ENCODE assay signal across 19 cellular contexts in the genomic region with DNA sequence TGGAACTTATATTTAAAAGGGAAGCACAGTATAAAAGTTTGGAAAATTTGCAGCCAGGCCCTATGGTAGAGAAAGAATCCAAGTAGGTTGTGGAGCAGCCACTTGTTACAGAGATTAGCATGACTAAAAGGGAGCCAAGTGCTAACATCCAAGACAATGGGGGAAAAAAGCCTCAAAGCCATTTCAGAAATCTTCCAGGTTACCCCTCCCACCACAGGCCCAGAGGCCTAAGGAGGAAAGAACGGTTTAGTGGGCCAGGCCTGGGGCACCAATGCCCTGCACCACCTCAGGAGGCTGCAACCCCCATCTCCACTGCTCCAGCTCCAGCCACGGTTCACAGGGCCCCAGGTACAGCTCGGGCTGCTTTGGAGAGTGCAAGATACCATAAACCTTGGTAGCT.
DNase-seq lines count a peak whose midpoint lies in the region; TF ChIP-seq lines count a peak whose summit lies in the region.
"Had no signal": no experiment of that assay in that cellular context is flagged by ENCODE, and none has a peak within 500 bp of the region (broad histone marks: within the 10 kb centered on the region; RNA-seq: fewer than 3 reads in every experiment).

No MANE protein-coding gene starts in this region.

- H3K9ac ChIP-seq in HUES6 (ENCODE audit: low read length) (no peak overlapping the region), neuronal stem cell (ENCODE audit: low read depth, low read length, poor library complexity) (peak overlapping the region; percentile 57)

- H3K4me1 ChIP-seq in HUES6 (ENCODE audit: control insufficient read depth, insufficient read depth, low read length) (peaks cover 28% of the 10 kb centered on the region), neuronal stem cell (ENCODE audit: control insufficient read depth in 2 of 2, insufficient read depth in 1 of 2, low read depth in 1 of 2, low read length in 2 of 2) (peaks cover 0 to 4% of the 10 kb centered on the region in 2 donors)
- H3K4me1 ChIP-seq: A549 had no signal

- no peak overlapping the region for H3K4me3 Mint-ChIP-seq in endothelial cell (ENCODE audit: unreplicated experiment)
- H3K4me3 Mint-ChIP-seq: B cell, CD14-positive monocyte, IgD-negative memory B cell had no signal

- H3K14ac ChIP-seq in neuronal stem cell (ENCODE audit: low read length), result no peak overlapping the region

- TF ChIP-seq CTCF in endothelial cell (IDR thresholded peaks at IDR 0.05; ENCODE audit: unreplicated experiment), result no peak

- H2AK5ac ChIP-seq in neuronal stem cell (ENCODE audit: low read depth, low read length), result no peak overlapping the region

- peaks cover 36% of the 10 kb centered on the region for H3K9me3 ChIP-seq in HUES6 (ENCODE audit: control insufficient read depth, insufficient read depth, low read depth, low read length)
- peaks cover 6 to 13% of the 10 kb centered on the region in 2 donors for H3K9me3 ChIP-seq in neuronal stem cell (replicated peaks in 1 of 2; ENCODE audit: control insufficient read depth in 2 of 2, insufficient read depth in 1 of 2, low read depth in 1 of 2, low read length in 2 of 2)
- H3K9me3 ChIP-seq: A549 had no signal

- H3K27ac Mint-ChIP-seq in endothelial cell (ENCODE audit: unreplicated experiment), result peak overlapping the region; percentile 28
- H3K27ac Mint-ChIP-seq: B cell, IgD-negative memory B cell had no signal

- H3K4me3 ChIP-seq in H7 (ENCODE audit: insufficient read depth, low read depth, low read length) (no peak overlapping the region), HUES6 (ENCODE audit: low read depth, low read length) (peak overlapping the region; percentile 10; the same call in 1 of the 2 replicates), neuronal stem cell (ENCODE audit: low read length in 2 of 2) (no peak overlapping the region)
- H3K4me3 ChIP-seq: A549 had no signal

- peaks cover 3% of the 10 kb centered on the region for H3K9me3 Mint-ChIP-seq in endothelial cell (ENCODE audit: unreplicated experiment)

- no peak overlapping the region for H2BK12ac ChIP-seq in neuronal stem cell (ENCODE audit: low read length)

- H3K27me3 ChIP-seq in H7 (ENCODE audit: control insufficient read depth, insufficient read depth, low read length) (no peaks in the 10 kb centered on the region), HUES6 (ENCODE audit: control insufficient read depth, insufficient read depth, low read length) (no peaks in the 10 kb centered on the region), neuronal stem cell (ENCODE audit: control insufficient read depth in 3 of 3, insufficient read depth in 3 of 3, low read depth in 1 of 3, low read length in 3 of 3) (no peaks in the 10 kb centered on the region)

- no peak overlapping the region for H4K91ac ChIP-seq in neuronal stem cell (ENCODE audit: low read depth, low read length, poor library complexity)

- no peak overlapping the region for H2AFZ ChIP-seq in neuronal stem cell (ENCODE audit: low read length)

- no peak overlapping the region for H2BK120ac ChIP-seq in neuronal stem cell (ENCODE audit: low read depth, low read length)

- peaks cover 16% of the 10 kb centered on the region for H3K27me3 Mint-ChIP-seq in endothelial cell (ENCODE audit: unreplicated experiment)

- DNase-seq in H7, result peak; percentile 31
- no peak for DNase-seq in endothelial cell (ENCODE audit: low spot score)
- DNase-seq in neuronal stem cell (ENCODE audit: low spot score), result no peak
- no peak for DNase-seq in NCI-H510A (lab: John Stamatoyannopoulos, UW)
- DNase-seq in mesenteric fat pad (ENCODE audit: low spot score), result no peak
- no peak for DNase-seq in activated effector memory CD4-positive, alpha-beta T cell treated with anti-CD3 and anti-CD28 coated beads, Interleukin-2, amount 50 U/mL, for 16 hours
- DNase-seq: GDM1, NCI-H1105 treated with DMSO at 0.1 percent for 48 hours, NCI-H2029 treated with DMSO at 0.1 percent for 48 hours, NCI-H2171 treated with DMSO at 0.1 percent for 48 hours, NCI-H446, NCI-H526 treated with DMSO at 0.1 percent for 48 hours, SHP77 had no signal

- H3K4ac ChIP-seq in neuronal stem cell (ENCODE audit: low read length), result no peak overlapping the region

- no peak overlapping the region for H3K23ac ChIP-seq in neuronal stem cell (ENCODE audit: low read depth, low read length, poor library complexity)

- H3K4me2 ChIP-seq in neuronal stem cell (ENCODE audit: insufficient read depth, low read length, poor library complexity, severe bottlenecking), result no peak overlapping the region
- H3K4me2 ChIP-seq: A549 had no signal

- WGBS in neuronal stem cell (ENCODE audit: extremely low coverage in 2 of 2, insufficient read length in 2 of 2, insufficient replicate concordance in 1 of 2), 2 donors, result no CpG with 5 or more reads among the region's 3 CpGs

- peaks cover 5% of the 10 kb centered on the region for H3K79me1 ChIP-seq in neuronal stem cell (ENCODE audit: low read depth, low read length)

- H4K8ac ChIP-seq in neuronal stem cell (ENCODE audit: low read depth, low read length), result no peak overlapping the region

- no peak overlapping the region for H2BK5ac ChIP-seq in neuronal stem cell (ENCODE audit: low read length)

- H3K18ac ChIP-seq in neuronal stem cell (ENCODE audit: low read length), result no peak overlapping the region

- H3K36me3 ChIP-seq in H7 (replicated peaks; ENCODE audit: control insufficient read depth, insufficient read depth, low read length) (peaks cover 4% of the 10 kb centered on the region), HUES6 (ENCODE audit: control insufficient read depth, insufficient read depth, low read length) (peaks cover 49% of the 10 kb centered on the region), neuronal stem cell (replicated peaks in 1 of 2; ENCODE audit: control insufficient read depth in 2 of 2, insufficient read depth in 2 of 2, low read length in 2 of 2) (peaks cover 8 to 57% of the 10 kb centered on the region in 2 donors)

- peaks cover 48% of the 10 kb centered on the region for H3K4me1 Mint-ChIP-seq in endothelial cell (ENCODE audit: unreplicated experiment)
- H3K4me1 Mint-ChIP-seq: B cell, IgD-negative memory B cell had no signal

- H2BK15ac ChIP-seq in neuronal stem cell (ENCODE audit: low read length), result no peak overlapping the region

- H3K27ac ChIP-seq in HUES6 (ENCODE audit: low read depth, low read length) (peak overlapping the region; percentile 2; the same call in 1 of the 2 replicates), neuronal stem cell (replicated peaks; ENCODE audit: low read length) (no peak overlapping the region)
- H3K27ac ChIP-seq: A549, HL-60 had no signal

- H3K36me3 Mint-ChIP-seq in endothelial cell (ENCODE audit: low read depth, unreplicated experiment), result peaks cover 50% of the 10 kb centered on the region
